In genomic region chr13:75423383-75423782, GRCh38 we compare ENCODE assay signal across 23 cellular contexts. TPM values are rescaled to one million over a fixed set of nuclear protein-coding genes. Genes with fewer than 3 reads are reported as not detected.
DNase-seq lines count a peak whose midpoint lies in the region; ATAC-seq and TF ChIP-seq lines count a peak whose summit lies in the region.
"Had no signal": no experiment of that assay in that cellular context is flagged by ENCODE, and none has a peak within 500 bp of the region (broad histone marks: within the 10 kb centered on the region; RNA-seq: fewer than 3 reads in every experiment).

No MANE protein-coding gene starts in this region.

- H3K27me3 ChIP-seq in psoas muscle (ENCODE audit: insufficient read depth in 3 of 3, low read length in 2 of 3) = no peaks in the 10 kb centered on the region
- H3K27me3 ChIP-seq: BLaER1 treated with 17β-estradiol and CSF1 and Interleukin-3, amounts not matched to agents 10 nM and 100 nM had no signal

- peaks cover 0 to 2% of the 10 kb centered on the region in 2 donors for H3K36me3 Mint-ChIP-seq in CD14-positive monocyte
- H3K36me3 Mint-ChIP-seq: CD4-positive, alpha-beta memory T cell; CD4-positive, CD25-positive, alpha-beta regulatory T cell; CD8-positive, alpha-beta memory T cell had no signal

- no peak overlapping the region for H3K27ac Mint-ChIP-seq in CD14-positive monocyte
- H3K27ac Mint-ChIP-seq: B cell; CD4-positive, alpha-beta memory T cell; CD4-positive, CD25-positive, alpha-beta regulatory T cell; CD8-positive, alpha-beta memory T cell had no signal

- POLR2A ChIA-PET in HEK293T (lab: Yijun Ruan, JAX) = no interaction called here
- POLR2A ChIA-PET in OCI-LY7 (lab: Charles Lee) = interaction anchor here (0.7 to 1.9 kb wide), 3 partner anchors 33 to 52 kb away, joined by 3 to 6 read pairs (median 4); no protein-coding TSS in a partner anchor

- BruUV-seq in OCI-LY7 (replicated peaks; lab: Mats Ljungman, UMichigan) = no TSS peak

- H3K27ac ChIP-seq in OCI-LY7 (ENCODE audit: low read depth, low read length, poor library complexity, severe bottlenecking) = peak overlapping the region; percentile 75
- peak overlapping the region; percentile 87 for H3K27ac ChIP-seq in psoas muscle
- H3K27ac ChIP-seq: BLaER1 treated with 17β-estradiol and CSF1 and Interleukin-3, amounts not matched to agents 10 nM and 100 nM; C4-2B had no signal

- DNase-seq in HEK293T (ENCODE audit: extremely low spot score) (no peak), OCI-LY7 (ENCODE audit: low spot score) (no peak), psoas muscle (no peak), CD14-positive monocyte (ENCODE audit: low spot score) (no peak), AG08395 (ENCODE audit: low spot score) (no peak)
- DNase-seq: 8988T; ACHN; AML-193; CD4-positive, alpha-beta memory T cell; CD4-positive, CD25-positive, alpha-beta regulatory T cell; CD8-positive, alpha-beta memory T cell; COR-L47; DMS 273 treated with DMSO at 0.1 percent for 48 hours; DMS153; DMS53; DMS79; DND-41; GF-D8 had no signal

- H3K9me3 ChIP-seq in OCI-LY7 (ENCODE audit: low read length) (peaks cover 15% of the 10 kb centered on the region; the same call in 1 of the 2 replicates), psoas muscle (no peaks in the 10 kb centered on the region)

- peak overlapping the region; percentile 60 for H3K4me2 ChIP-seq in OCI-LY7 (ENCODE audit: low read length)
- H3K4me2 ChIP-seq: BLaER1 treated with 17β-estradiol and CSF1 and Interleukin-3, amounts not matched to agents 10 nM and 100 nM had no signal

- H3K79me2 ChIP-seq in OCI-LY7 (ENCODE audit: insufficient read depth, low read depth, low read length) = peaks cover 61% of the 10 kb centered on the region; the same call in 1 of the 2 replicates

- no peak overlapping the region for H3K4me3 Mint-ChIP-seq in CD14-positive monocyte
- H3K4me3 Mint-ChIP-seq: B cell; CD4-positive, alpha-beta memory T cell; CD4-positive, CD25-positive, alpha-beta regulatory T cell; CD8-positive, alpha-beta memory T cell had no signal

- H3K9me3 Mint-ChIP-seq in CD14-positive monocyte = peaks cover 0 to 5% (median 0%) of the 10 kb centered on the region in 7 donors
- H3K9me3 Mint-ChIP-seq: CD4-positive, alpha-beta memory T cell; CD8-positive, alpha-beta memory T cell had no signal

- ATAC-seq in psoas muscle (no peak), GM21723 (IDR thresholded peaks at IDR 0.05; ENCODE audit: unreplicated experiment) (no peak), HG03025 (IDR thresholded peaks at IDR 0.05; ENCODE audit: low FRiP score, unreplicated experiment) (no peak)

- no peaks in the 10 kb centered on the region for H4K20me1 ChIP-seq in OCI-LY7 (ENCODE audit: insufficient read depth, low read length)

- CTCF ChIA-PET in HEK293T (lab: Yijun Ruan, JAX) = no interaction called here
- CTCF ChIA-PET in OCI-LY7 (lab: Charles Lee; ENCODE audit: unreplicated experiment) = no interaction called here

- H3K4me1 ChIP-seq in OCI-LY7 (ENCODE audit: insufficient read depth, low read length, poor library complexity, severe bottlenecking) (peaks cover 94% of the 10 kb centered on the region), psoas muscle (peaks cover 59% of the 10 kb centered on the region)

- H3K27me3 Mint-ChIP-seq in CD14-positive monocyte (ENCODE audit: low read depth in 3 of 3) = no peaks in the 10 kb centered on the region

- H3K36me3 ChIP-seq in OCI-LY7 (ENCODE audit: insufficient read depth, low read length) = peaks cover 12% of the 10 kb centered on the region
- H3K36me3 ChIP-seq in psoas muscle (ENCODE audit: insufficient read depth in 1 of 2, low read depth in 1 of 2) = no peaks in the 10 kb centered on the region

- H3K9me2 ChIP-seq in OCI-LY7 (ENCODE audit: insufficient read depth, low read length) = no peaks in the 10 kb centered on the region

- TF ChIP-seq CTCF in OCI-LY7 (conservative IDR thresholded peaks at IDR 0.05; ENCODE audit: low read length) (no peak), psoas muscle (IDR thresholded peaks at IDR 0.05) (no peak), CD14-positive monocyte (IDR thresholded peaks at IDR 0.05) (no peak)

- H2AFZ ChIP-seq in OCI-LY7 (ENCODE audit: low read length) = peak overlapping the region; percentile 37; the same call in 1 of the 2 replicates

- intact Hi-C loops in OCI-LY7 (cut with micrococcal nuclease; ENCODE audit: unreplicated experiment) (no loop called here), psoas muscle (cut with DNase I) (no loop called here), CD14-positive monocyte (cut with micrococcal nuclease) (no loop called here)

- no peak overlapping the region for H3K4me3 ChIP-seq in OCI-LY7 (ENCODE audit: low read depth, low read length, poor library complexity, severe bottlenecking)
- H3K4me3 ChIP-seq in psoas muscle = no peak overlapping the region
- H3K4me3 ChIP-seq: BLaER1 treated with 17β-estradiol and CSF1 and Interleukin-3, amounts not matched to agents 10 nM and 100 nM had no signal

- H3K4me1 Mint-ChIP-seq in CD14-positive monocyte = peaks cover 17% of the 10 kb centered on the region
- H3K4me1 Mint-ChIP-seq: CD4-positive, alpha-beta memory T cell; CD8-positive, alpha-beta memory T cell had no signal

TF ChIP-seq in HEK293T, 16 proteins besides CTCF, POLR2A, EP300 and RAD21:
- TF ChIP-seq FOXA1 (IDR thresholded peaks at IDR 0.05) = no peak
- peak; percentile 79 for TF ChIP-seq PKNOX1 (IDR thresholded peaks at IDR 0.05)
- no peak for TF ChIP-seq L3MBTL2 (conservative IDR thresholded peaks at IDR 0.05)

RNA-seq across cellular contexts. Expression of gene TBC1D4, which starts 58.6 kb away (rescaled TPM):
- 24.3 TPM in 2 replicates for total RNA-seq in OCI-LY7 (2014; rRNA removed; shearing (Covaris generic))
- 21.7 and 22.6 TPM in 2 replicates for total RNA-seq in OCI-LY7 (2022)
- 100 to 1,000 TPM in 1 of 4 donors, 10 to 100 TPM in 3; 36.9 to 127 (median 93.4) TPM for total RNA-seq in psoas muscle
- 100 to 1,000 TPM in 1 of 3 donors, 10 to 100 TPM in 1, 1 to 10 TPM in 1; 3.1 to 105 (median 36.7) TPM for polyA plus RNA-seq in psoas muscle
- polyA plus RNA-seq in CD14-positive monocyte = 1 to 10 TPM; 2.0 to 2.5 TPM
